11 cellular contexts compared by ENCODE assay signal in genomic region chr2:173021939-173022371, GRCh38. TPM values are rescaled to one million over a fixed set of nuclear protein-coding genes. Genes with fewer than 3 reads are reported as not detected.
DNase-seq lines count a peak whose midpoint lies in the region; ATAC-seq, FAIRE-seq and TF ChIP-seq lines count a peak whose summit lies in the region.
"Had no signal": no experiment of that assay in that cellular context is flagged by ENCODE, and none has a peak within 500 bp of the region (broad histone marks: within the 10 kb centered on the region; RNA-seq: fewer than 3 reads in every experiment).

No MANE protein-coding gene starts in this region.

- WGBS in pancreas, 2 donors = 39 to 50% methylated on average over 9 of the region's 9 CpGs
- 51 to 52% methylated on average over 9 of the region's 9 CpGs for WGBS in lower leg skin, 2 donors

- H3K27me3 ChIP-seq in pancreas = no peaks in the 10 kb centered on the region

- no peaks in the 10 kb centered on the region for H3K9me2 ChIP-seq in OCI-LY7 (ENCODE audit: insufficient read depth, low read length)

- BruUV-seq in OCI-LY7 (replicated peaks; lab: Mats Ljungman, UMichigan) = no TSS peak

- intact Hi-C loops in OCI-LY7 (cut with micrococcal nuclease; ENCODE audit: unreplicated experiment) = no loop called here
- intact Hi-C loops in pancreas (cut with DNase I) = loop anchor here in 1 of 3 donors (10.0 kb wide), 1 partner anchor 193 kb away; no protein-coding TSS in a partner anchor
- intact Hi-C loops in lower leg skin (cut with DNase I; ENCODE audit: low total_unique reads) = loop anchor here (10.0 kb wide), 2 partner anchors 217 to 1323 kb away; no protein-coding TSS in a partner anchor

- TF ChIP-seq CTCF in OCI-LY7 (conservative IDR thresholded peaks at IDR 0.05; ENCODE audit: low read length) (0 out of 2 replicates have a peak, but pooled peaks have one; percentile 19), epithelial cell of proximal tubule (conservative IDR thresholded peaks at IDR 0.05; ENCODE audit: low read depth, low read length) (peak; percentile 46), pancreas (IDR thresholded peaks at IDR 0.05) (peak in 1 of 4 donors; percentile 23), lower leg skin (IDR thresholded peaks at IDR 0.05) (no peak)

- POLR2A ChIA-PET in OCI-LY7 (lab: Charles Lee) = no interaction called here

- DNase-seq in GM03348 (ENCODE audit: low spot score) (peak; percentile 39), OCI-LY7 (ENCODE audit: low spot score) (no peak), epithelial cell of proximal tubule (ENCODE audit: low read depth) (no peak), pancreas (no peak), lower leg skin (ENCODE audit: low spot score in 2 of 2) (no peak)
- DNase-seq: activated naive CD4-positive, alpha-beta T cell; SIG-M5 had no signal

- no peak overlapping the region for H3K4me3 ChIP-seq in OCI-LY7 (ENCODE audit: low read depth, low read length, poor library complexity, severe bottlenecking)
- no peak overlapping the region for H3K4me3 ChIP-seq in epithelial cell of proximal tubule (ENCODE audit: low read depth, low read length)
- H3K4me3 ChIP-seq in pancreas = no peak overlapping the region
- no peak overlapping the region for H3K4me3 ChIP-seq in lower leg skin (ENCODE audit: low read depth, poor library complexity, severe bottlenecking)

- no peak overlapping the region for H3K4me2 ChIP-seq in OCI-LY7 (ENCODE audit: low read length)

- H3K27ac ChIP-seq in OCI-LY7 (ENCODE audit: low read depth, low read length, poor library complexity, severe bottlenecking) (no peak overlapping the region), pancreas (no peak overlapping the region)

- no peak overlapping the region for H2AFZ ChIP-seq in OCI-LY7 (ENCODE audit: low read length)

- FAIRE-seq in pancreas (lab: Jason Lieb, UNC) = no peak
- FAIRE-seq: GM18507 had no signal

- no peaks in the 10 kb centered on the region for H3K79me2 ChIP-seq in OCI-LY7 (ENCODE audit: insufficient read depth, low read depth, low read length)

- peak; percentile 36 to 75 (median 60) for ATAC-seq in pancreas
- no peak for ATAC-seq in HG03520 (IDR thresholded peaks at IDR 0.05; ENCODE audit: unreplicated experiment)
- ATAC-seq in HG02678 (IDR thresholded peaks at IDR 0.05; ENCODE audit: unreplicated experiment) = no peak
- ATAC-seq in GM21723 (IDR thresholded peaks at IDR 0.05; ENCODE audit: unreplicated experiment) = no peak

- no peaks in the 10 kb centered on the region for H3K9me3 ChIP-seq in OCI-LY7 (ENCODE audit: low read length)
- H3K9me3 ChIP-seq in pancreas = no peaks in the 10 kb centered on the region

- H4K20me1 ChIP-seq in OCI-LY7 (ENCODE audit: insufficient read depth, low read length) = no peaks in the 10 kb centered on the region

- H3K36me3 ChIP-seq in OCI-LY7 (ENCODE audit: insufficient read depth, low read length) = no peaks in the 10 kb centered on the region
- H3K36me3 ChIP-seq in pancreas = no peaks in the 10 kb centered on the region

- CTCF ChIA-PET in OCI-LY7 (lab: Charles Lee; ENCODE audit: unreplicated experiment) = no interaction called here

- H3K4me1 ChIP-seq in OCI-LY7 (ENCODE audit: insufficient read depth, low read length, poor library complexity, severe bottlenecking) (no peaks in the 10 kb centered on the region), pancreas (no peaks in the 10 kb centered on the region)

- TF ChIP-seq POLR2A in lower leg skin (IDR thresholded peaks at IDR 0.05) = no peak

RNA-seq across cellular contexts. Expression of gene MAP3K20, which starts 53.7 kb away (rescaled TPM):
- 8.2 and 9.1 TPM in 2 replicates for total RNA-seq in OCI-LY7 (2014; rRNA removed; shearing (Covaris generic))
- total RNA-seq in OCI-LY7 (2022) (17.3 and 17.9 TPM in 2 replicates), epithelial cell of proximal tubule (19.4 and 22.2 TPM in 2 replicates), pancreas (10 to 100 TPM in 2 of 6 donors, 1 to 10 TPM in 4; 6.6 to 23.7 (median 9.7) TPM), lower leg skin (10 to 100 TPM; 30.9 to 40.3 (median 37.3) TPM)
- polyA plus RNA-seq in pancreas = 1 to 10 TPM; 4.1 to 4.4 TPM

Comparison
In these comparisons a context has a peak if more than half of its experiments do, and no peak if none do; other contexts are left out.
1. CTCF ChIP-seq: peak in OCI-LY7 (single experiment) and epithelial cell of proximal tubule (single experiment); none in lower leg skin (0 of 3).
2. ATAC-seq: peak in pancreas (4 of 4); none in HG03520 (single experiment), HG02678 (single experiment) and GM21723 (single experiment).